Comparison of ENCODE assay signal across 8 cellular contexts in the genomic region with DNA sequence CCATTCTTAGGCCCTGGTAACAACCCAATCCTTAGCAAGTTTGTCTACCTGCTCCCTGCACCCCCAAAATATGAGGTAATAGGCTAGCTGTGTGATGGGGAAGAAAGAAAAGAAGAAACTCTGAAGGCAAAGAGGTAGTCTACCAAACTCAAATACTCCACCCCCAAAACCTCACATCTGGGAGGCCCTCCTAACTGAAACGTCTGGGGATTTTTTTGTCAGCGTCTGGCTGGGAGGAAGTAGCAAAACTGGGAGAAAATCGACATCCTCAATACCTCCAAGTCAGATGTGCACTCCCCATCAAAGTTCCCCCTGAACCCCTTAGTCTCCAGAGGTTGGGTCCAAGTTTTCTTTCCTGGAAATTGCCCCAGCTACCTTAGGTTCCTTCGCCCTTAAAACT. TPM values are rescaled to one million over a fixed set of nuclear protein-coding genes. Genes with fewer than 3 reads are reported as not detected.
DNase-seq lines count a peak whose midpoint lies in the region; ATAC-seq and TF ChIP-seq lines count a peak whose summit lies in the region.

No MANE protein-coding gene starts in this region.

- no peaks in the 10 kb centered on the region for H3K27me3 Mint-ChIP-seq in endodermal cell (ENCODE audit: insufficient read depth)

- peaks cover 35% of the 10 kb centered on the region for H3K9me3 Mint-ChIP-seq in endodermal cell

- H4K20me1 ChIP-seq in OCI-LY1 (ENCODE audit: insufficient read depth, low read length): no peaks in the 10 kb centered on the region

- no peaks in the 10 kb centered on the region for H3K9me3 ChIP-seq in ES-I3 (ENCODE audit: control insufficient read depth, insufficient read depth, low read length)
- no peaks in the 10 kb centered on the region for H3K9me3 ChIP-seq in OCI-LY1 (ENCODE audit: low read length)
- H3K9me3 ChIP-seq in endodermal cell (ENCODE audit: control insufficient read depth, low read length): no peaks in the 10 kb centered on the region
- no peaks in the 10 kb centered on the region for H3K9me3 ChIP-seq in parathyroid adenoma (ENCODE audit: control insufficient read depth, low read length)

- WGBS in endodermal cell (ENCODE audit: insufficient coverage in 1 of 2, insufficient read length in 1 of 2), 2 experiments: 13% methylated on average over 4 of the region's 4 CpGs; no CpG with 5 or more reads in 1 of the 2 experiments

- H3K79me2 ChIP-seq in OCI-LY1 (ENCODE audit: insufficient read depth, low read length): peaks cover 52% of the 10 kb centered on the region
- H3K79me2 ChIP-seq in parathyroid adenoma: peaks cover 12% of the 10 kb centered on the region

- H3K4me3 ChIP-seq in OCI-LY1 (ENCODE audit: low read depth, low read length, poor library complexity, severe bottlenecking) (peak overlapping the region; percentile 85), endodermal cell (ENCODE audit: low read length) (peak overlapping the region; percentile 86), parathyroid adenoma (ENCODE audit: low read depth, low read length) (peak overlapping the region; percentile 78)

- TF ChIP-seq CTCF in OCI-LY1 (IDR thresholded peaks at IDR 0.05; ENCODE audit: low read length): no peak
- no peak for TF ChIP-seq CTCF in endodermal cell (conservative IDR thresholded peaks at IDR 0.05)
- no peak for TF ChIP-seq CTCF in parathyroid adenoma (IDR thresholded peaks at IDR 0.05)

- H3K4me1 Mint-ChIP-seq in endodermal cell: peaks cover 4% of the 10 kb centered on the region

- H3K4me1 ChIP-seq in ES-I3 (ENCODE audit: insufficient read depth, low read length) (0 out of 2 replicates have a peak, but pooled peaks cover 3% of the 10 kb centered on the region), OCI-LY1 (ENCODE audit: insufficient read depth, low read length, severe bottlenecking) (peaks cover 51% of the 10 kb centered on the region), endodermal cell (ENCODE audit: control insufficient read depth, insufficient read depth, low read length) (no peaks in the 10 kb centered on the region), parathyroid adenoma (no peaks in the 10 kb centered on the region)

- H3K27ac ChIP-seq in OCI-LY1 (ENCODE audit: low read depth, low read length, poor library complexity, severe bottlenecking): peak overlapping the region; percentile 61
- H3K27ac ChIP-seq in endodermal cell (ENCODE audit: low read depth, low read length): no peak overlapping the region
- H3K27ac ChIP-seq in parathyroid adenoma: peak overlapping the region; percentile 87

- no peak overlapping the region for H2AFZ ChIP-seq in OCI-LY1 (ENCODE audit: low read length)
- no peak overlapping the region for H2AFZ ChIP-seq in parathyroid adenoma

- DNase-seq in endodermal cell (no peak), SKM-1 treated with dmso at 0.1 percent for 144 hours (lab: John Stamatoyannopoulos, UW; ENCODE audit: unreplicated experiment) (no peak), dermis blood vessel endothelial cell (no peak), COLO668 (lab: John Stamatoyannopoulos, UW; ENCODE audit: unreplicated experiment) (no peak)

- H3K9ac ChIP-seq in ES-I3 (ENCODE audit: low read depth, low read length) (peak overlapping the region; percentile 62), OCI-LY1 (ENCODE audit: low read length) (peak overlapping the region; percentile 85), endodermal cell (ENCODE audit: extremely low read depth, low read length, poor library complexity, severe bottlenecking) (peak overlapping the region; percentile 67), parathyroid adenoma (no peak overlapping the region)

- H3K4me3 Mint-ChIP-seq in endodermal cell: peak overlapping the region; percentile 84

- H3K36me3 Mint-ChIP-seq in endodermal cell (ENCODE audit: low read depth): no peaks in the 10 kb centered on the region

- no peak for ATAC-seq in GM19395 (IDR thresholded peaks at IDR 0.05; ENCODE audit: unreplicated experiment)

- no peaks in the 10 kb centered on the region for H3K27me3 ChIP-seq in OCI-LY1 (ENCODE audit: insufficient read depth, low read length)
- H3K27me3 ChIP-seq in endodermal cell (ENCODE audit: control insufficient read depth, insufficient read depth, low read length, poor library complexity, severe bottlenecking): no peaks in the 10 kb centered on the region
- no peaks in the 10 kb centered on the region for H3K27me3 ChIP-seq in parathyroid adenoma (ENCODE audit: control insufficient read depth, insufficient read depth, low read length)

- H3K4me2 ChIP-seq in OCI-LY1 (ENCODE audit: low read length) (peak overlapping the region; percentile 96), parathyroid adenoma (ENCODE audit: low read length) (peak overlapping the region; percentile 73)

- H3K27ac Mint-ChIP-seq in endodermal cell: peak overlapping the region; percentile 97

- no peaks in the 10 kb centered on the region for H3F3A ChIP-seq in OCI-LY1 (ENCODE audit: insufficient read depth, low read length)

- no peaks in the 10 kb centered on the region; the same call in 1 of the 2 replicates for H3K36me3 ChIP-seq in ES-I3 (ENCODE audit: insufficient read depth, low read length)
- H3K36me3 ChIP-seq in OCI-LY1 (ENCODE audit: insufficient read depth, low read length): no peaks in the 10 kb centered on the region
- no peaks in the 10 kb centered on the region for H3K36me3 ChIP-seq in endodermal cell (ENCODE audit: control insufficient read depth, insufficient read depth, low read length)
- H3K36me3 ChIP-seq in parathyroid adenoma (ENCODE audit: control insufficient read depth, insufficient read depth, low read length): no peaks in the 10 kb centered on the region

- H3K9me2 ChIP-seq in OCI-LY1 (ENCODE audit: low read depth, low read length): no peaks in the 10 kb centered on the region

RNA-seq across cellular contexts. Expression of a gene that starts 1.0 kb away (rescaled TPM):
- total RNA-seq in endodermal cell: 10 to 100 TPM; 33.5 to 34.7 TPM
- polyA plus RNA-seq in endodermal cell (2013, experiment 1 of 2): 62.3 TPM
- 60.8 TPM for polyA plus RNA-seq in endodermal cell (2013, experiment 2 of 2)
- 125 and 139 TPM in 2 replicates for total RNA-seq in dermis blood vessel endothelial cell
